ENCODE assay signal across 12 cellular contexts in genomic region chr1:155062151-155062686, GRCh38. TPM values are rescaled to one million over a fixed set of nuclear protein-coding genes. Genes with fewer than 3 reads are reported as not detected.
DNase-seq lines count a peak whose midpoint lies in the region; ATAC-seq and TF ChIP-seq lines count a peak whose summit lies in the region.
"Had no signal": no experiment of that assay in that cellular context is flagged by ENCODE, and none has a peak within 500 bp of the region (broad histone marks: within the 10 kb centered on the region; RNA-seq: fewer than 3 reads in every experiment).

No MANE protein-coding gene starts in this region.

- peak overlapping the region; percentile 69 for H3K4me3 ChIP-seq in BE2C (ENCODE audit: low read depth, low read length)

- H3K4me1 ChIP-seq in BE2C = no peaks in the 10 kb centered on the region; the same call in 1 of the 2 replicates

- DNase-seq in BE2C (peak; percentile 80), left kidney (ENCODE audit: low read depth, low spot score) (peak; percentile 66), kidney tubule cell (ENCODE audit: low spot score) (no peak), DMS153 (lab: John Stamatoyannopoulos, UW) (no peak), SW480 (ENCODE audit: low spot score) (no peak)
- DNase-seq: SIG-M5 had no signal

- no peaks in the 10 kb centered on the region for H3K36me3 ChIP-seq in BE2C

- no peaks in the 10 kb centered on the region for H3K9me3 Mint-ChIP-seq in activated T-helper 17 cell treated with anti-CD3 and anti-CD28 coated beads, Interleukin-2, amount 50 U/mL, for 72 hours

- no peaks in the 10 kb centered on the region for H3K9me3 ChIP-seq in BE2C
- H3K9me3 ChIP-seq: gastroesophageal sphincter, upper lobe of left lung had no signal

- no peak overlapping the region for H3K27ac Mint-ChIP-seq in activated T-helper 17 cell treated with anti-CD3 and anti-CD28 coated beads, Interleukin-2, amount 50 U/mL, for 72 hours

- no peak for ATAC-seq in activated T-helper 17 cell treated with anti-CD3 and anti-CD28 coated beads, Interleukin-2, amount 50 U/mL, for 72 hours (replicated peaks)
- ATAC-seq in HG03097 (IDR thresholded peaks at IDR 0.05; ENCODE audit: low FRiP score, unreplicated experiment) = no peak

- TF ChIP-seq CTCF in BE2C (IDR thresholded peaks at IDR 0.05; ENCODE audit: low read depth, low read length) (peak; percentile 50), GM12874 (IDR thresholded peaks at IDR 0.05; ENCODE audit: insufficient read depth, low read depth, low read length) (peak; percentile 24; the same call in 1 of the 2 replicates)

- H3K4me3 Mint-ChIP-seq in activated T-helper 17 cell treated with anti-CD3 and anti-CD28 coated beads, Interleukin-2, amount 50 U/mL, for 72 hours = peak overlapping the region; percentile 82

- H3K4me1 Mint-ChIP-seq in activated T-helper 17 cell treated with anti-CD3 and anti-CD28 coated beads, Interleukin-2, amount 50 U/mL, for 72 hours = peaks cover 17% of the 10 kb centered on the region

- no peaks in the 10 kb centered on the region for H3K27me3 Mint-ChIP-seq in activated T-helper 17 cell treated with anti-CD3 and anti-CD28 coated beads, Interleukin-2, amount 50 U/mL, for 72 hours

- no peaks in the 10 kb centered on the region for H3K27me3 ChIP-seq in BE2C
- H3K27me3 ChIP-seq: gastroesophageal sphincter, upper lobe of left lung had no signal

- peaks cover 28% of the 10 kb centered on the region for H3K36me3 Mint-ChIP-seq in activated T-helper 17 cell treated with anti-CD3 and anti-CD28 coated beads, Interleukin-2, amount 50 U/mL, for 72 hours (ENCODE audit: low read depth)

RNA-seq across cellular contexts. Expression of gene EFNA4, which starts 1.3 kb away (rescaled TPM):
- not detected for polyA plus RNA-seq in BE2C (2012; ENCODE audit: insufficient read depth, insufficient read length, low read depth)
- total RNA-seq in activated T-helper 17 cell treated with anti-CD3 and anti-CD28 coated beads, Interleukin-2, amount 50 U/mL, for 72 hours = 1 to 10 TPM; 4.6 to 7.0 TPM

RNA-seq across cellular contexts. Expression of gene ADAM15, which starts 11.1 kb away (rescaled TPM):
- polyA plus RNA-seq in BE2C (2012; ENCODE audit: insufficient read depth, insufficient read length, low read depth) = 95.5 TPM
- total RNA-seq in activated T-helper 17 cell treated with anti-CD3 and anti-CD28 coated beads, Interleukin-2, amount 50 U/mL, for 72 hours = 10 to 100 TPM; 53.2 to 86.6 TPM

RNA-seq across cellular contexts. Expression of gene EFNA3, which starts 16.4 kb away (rescaled TPM):
- polyA plus RNA-seq in BE2C (2012; ENCODE audit: insufficient read depth, insufficient read length, low read depth) = 13.2 TPM
- 10 to 100 TPM in 1 of 2 donors, 1 to 10 TPM in 1; 4.1 to 10.8 TPM for total RNA-seq in activated T-helper 17 cell treated with anti-CD3 and anti-CD28 coated beads, Interleukin-2, amount 50 U/mL, for 72 hours

RNA-seq across cellular contexts. Expression of gene DCST1, which starts 28.6 kb away (rescaled TPM):
- polyA plus RNA-seq in BE2C (2012; ENCODE audit: insufficient read depth, insufficient read length, low read depth) = not detected
- not detected for total RNA-seq in activated T-helper 17 cell treated with anti-CD3 and anti-CD28 coated beads, Interleukin-2, amount 50 U/mL, for 72 hours
- total RNA-seq: gastroesophageal sphincter, LHCN-M2 had no signal

RNA-seq across cellular contexts. Expression of gene DCST2, which starts 28.6 kb away (rescaled TPM):
- polyA plus RNA-seq in BE2C (2012; ENCODE audit: insufficient read depth, insufficient read length, low read depth) = 0.28 TPM
- 1 to 10 TPM in 1 of 2 donors, under 1 TPM in 1; 0.67 to 2.2 TPM for total RNA-seq in activated T-helper 17 cell treated with anti-CD3 and anti-CD28 coated beads, Interleukin-2, amount 50 U/mL, for 72 hours

Comparison
In these comparisons a context has a peak if more than half of its experiments do, and no peak if none do; other contexts are left out.
1. DNase-seq: peak in BE2C (single experiment) and left kidney (single experiment); none in kidney tubule cell (single experiment), DMS153 (single experiment) and SW480 (single experiment).